ENCODE assay signal across 32 cellular contexts in genomic region chr11:69732910-69733309, GRCh38. TPM values are rescaled to one million over a fixed set of nuclear protein-coding genes. Genes with fewer than 3 reads are reported as not detected.
"Had no signal": no experiment of that assay in that cellular context is flagged by ENCODE, and none has a peak within 500 bp of the region (broad histone marks: within the 10 kb centered on the region; RNA-seq: fewer than 3 reads in every experiment).

No MANE protein-coding gene starts in this region.

- H3K27me3 ChIP-seq: body of pancreas, MG63 had no signal

- H3K27ac ChIP-seq: body of pancreas, KMS-11, SK-N-MC had no signal

- H3K36me3 ChIP-seq: MG63 had no signal

- DNase-seq: activated B cell treated with CpG ODN at 0.5 μM for 24 hours; activated CD4-positive, alpha-beta T cell treated with anti-CD3 and anti-CD28 coated beads for 1 hour; activated CD4-positive, alpha-beta T cell treated with anti-CD3 and anti-CD28 coated beads, Interleukin-2, amount 10 ng/mL, durations not matched to agents 24 days and 14 days; activated CD4-positive, alpha-beta T cell treated with anti-CD3 and anti-CD28 coated beads, Interleukin-2, amount 50 U/mL, for 48 hours; activated CD8-positive, alpha-beta memory T cell treated with anti-CD3 and anti-CD28 coated beads, Interleukin-2, amount 10 ng/mL, durations not matched to agents 7 days and 5 days; activated effector memory CD4-positive, alpha-beta T cell treated with Interleukin-2 at 50 U/mL for 16 hours; activated naive CD4-positive, alpha-beta T cell; activated T-cell treated with anti-CD3 and anti-CD28 coated beads, Interleukin-2, amount 50 U/mL, for 24 hours; aorta; body of pancreas; central memory CD4-positive, alpha-beta T cell; MG63; NCI-H1105; NCI-H1436 treated with DMSO at 0.1 percent for 48 hours; NCI-H187 treated with DMSO at 0.1 percent for 48 hours; NCI-H2107; NCI-H2171 treated with DMSO at 0.1 percent for 48 hours; NCI-H226; NCI-H526; NCI-H82; RPMI8226; T-cell; T-helper 2 cell; T1000 had no signal

- H3K4me1 ChIP-seq: body of pancreas had no signal

- FAIRE-seq: bronchial epithelial cell, TTC549 had no signal

- H3K4me2 ChIP-seq: KMS-11 had no signal

- H3K9ac ChIP-seq: KMS-11 had no signal

- H3K4me3 ChIP-seq: body of pancreas, MG63, SK-N-MC had no signal

RNA-seq across cellular contexts. Expression of gene FGF19, which starts 29.1 kb away (rescaled TPM):
- total RNA-seq: activated B cell treated with CpG ODN at 0.5 μM for 24 hours; activated CD4-positive, alpha-beta T cell treated with anti-CD3 and anti-CD28 coated beads, Interleukin-2, amount 10 ng/mL, durations not matched to agents 24 days and 14 days; activated CD8-positive, alpha-beta memory T cell treated with anti-CD3 and anti-CD28 coated beads, Interleukin-2, amount 10 ng/mL, durations not matched to agents 7 days and 5 days; activated T-helper 1 cell treated with anti-CD3 and anti-CD28 coated beads, Interleukin-12 subunit alpha, Interleukin-12 subunit beta, Interleukin-2, Interleukin-4 antibody, amounts not matched to agents 30 ng/mL and 10 ng/mL and 1 ng/mL, durations not matched to agents 14 hours and 24 hours and 36 hours; aorta; body of pancreas; bronchial epithelial cell; OCI-LY7; Right ventricle myocardium inferior had no signal
- polyA plus RNA-seq: aorta had no signal

RNA-seq across cellular contexts. Expression of gene FGF4, which starts 42.2 kb away (rescaled TPM):
- total RNA-seq: activated B cell treated with CpG ODN at 0.5 μM for 24 hours; activated CD4-positive, alpha-beta T cell treated with anti-CD3 and anti-CD28 coated beads, Interleukin-2, amount 10 ng/mL, durations not matched to agents 24 days and 14 days; activated CD8-positive, alpha-beta memory T cell treated with anti-CD3 and anti-CD28 coated beads, Interleukin-2, amount 10 ng/mL, durations not matched to agents 7 days and 5 days; activated T-helper 1 cell treated with anti-CD3 and anti-CD28 coated beads, Interleukin-12 subunit alpha, Interleukin-12 subunit beta, Interleukin-2, Interleukin-4 antibody, amounts not matched to agents 30 ng/mL and 10 ng/mL and 1 ng/mL, durations not matched to agents 14 hours and 24 hours and 36 hours; aorta; body of pancreas; bronchial epithelial cell; NCI-H460; OCI-LY7; Right ventricle myocardium inferior; T-cell had no signal
